In genomic region chr1:183832472-183832871, GRCh38 we compare ENCODE assay signal across 16 cellular contexts.
"Had no signal": no experiment of that assay in that cellular context is flagged by ENCODE, and none has a peak within 500 bp of the region (broad histone marks: within the 10 kb centered on the region; RNA-seq: fewer than 3 reads in every experiment).

No MANE protein-coding gene starts in this region.

- ATAC-seq: activated CD8-positive, alpha-beta T cell treated with anti-CD3 and anti-CD28 coated beads, Interleukin-2, amount 10 ng/mL, durations not matched to agents 7 days and 5 days; activated naive CD8-positive, alpha-beta T cell treated with anti-CD3 and anti-CD28 coated beads, Interleukin-2, amount 50 U/mL, for 24 hours; esophagus mucosa had no signal

- H3K9ac ChIP-seq: neural progenitor cell had no signal

- H3K4me3 ChIP-seq: ascending aorta, lower lobe of right lung, neural progenitor cell, pancreas, testis had no signal

- H3K9me3 ChIP-seq: ascending aorta, lower lobe of right lung, pancreas, testis had no signal

- H3K4me1 ChIP-seq: ascending aorta had no signal

- H2AFZ ChIP-seq: neural progenitor cell had no signal

- H3K36me3 ChIP-seq: ascending aorta, lower lobe of right lung, neural progenitor cell, pancreas had no signal

- FAIRE-seq: bronchial epithelial cell, endometrium, pancreas, urothelium cell line had no signal

- H3K4me2 ChIP-seq: neural progenitor cell had no signal

- DNase-seq: activated CD4-positive, alpha-beta T cell treated with anti-CD3 and anti-CD28 coated beads for 4 hours; activated CD8-positive, alpha-beta memory T cell treated with anti-CD3 and anti-CD28 coated beads, Interleukin-2, amount 50 U/mL, for 48 hours; activated CD8-positive, alpha-beta T cell treated with anti-CD3 and anti-CD28 coated beads, Interleukin-2, amount 10 ng/mL, durations not matched to agents 7 days and 5 days; activated naive CD4-positive, alpha-beta T cell treated with Interleukin-2 at 50 U/mL for 16 hours; activated naive CD8-positive, alpha-beta T cell treated with anti-CD3 and anti-CD28 coated beads, Interleukin-2, amount 50 U/mL, for 24 hours; hypothalamus; lower lobe of right lung; pancreas; stimulated activated CD4-positive, alpha-beta T cell treated with anti-CD3 and anti-CD28 coated beads, Interleukin-2, amount 100 ng/mL, for 48 hours; testis had no signal

- H3K27me3 ChIP-seq: ascending aorta, neural progenitor cell, pancreas, testis had no signal

- H3K27ac ChIP-seq: ascending aorta, lower lobe of right lung, neural progenitor cell, pancreas, testis had no signal
